ENCODE assay signal across 19 cellular contexts in the genomic region with DNA sequence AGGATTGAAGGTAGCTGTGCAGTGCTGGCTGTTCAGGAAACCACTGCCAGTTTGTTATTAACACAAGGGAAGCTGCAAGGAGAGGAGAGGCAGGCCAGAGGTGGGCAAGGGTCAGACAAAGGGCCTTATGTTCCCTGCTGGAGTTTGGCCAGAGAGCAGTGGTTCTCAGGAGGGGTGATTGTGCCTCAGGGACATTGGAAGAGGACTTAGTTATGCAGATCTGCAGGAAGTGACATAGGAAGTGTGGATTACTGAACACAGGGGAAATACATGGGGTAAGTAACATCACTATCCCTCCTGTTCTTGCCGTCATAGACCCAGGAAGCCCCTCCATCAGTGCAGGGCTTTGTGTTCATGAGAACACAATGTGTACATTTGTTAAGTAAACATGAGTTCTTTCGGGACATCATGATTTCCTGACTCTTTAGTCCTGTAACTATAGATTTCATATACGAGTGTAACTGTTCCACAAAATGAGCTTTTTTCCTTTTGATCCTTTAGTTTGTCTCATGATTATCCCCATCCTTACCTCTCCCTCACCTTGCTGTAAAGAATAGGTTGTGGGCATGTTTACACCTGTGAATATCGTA. TPM values are rescaled to one million over a fixed set of nuclear protein-coding genes. Genes with fewer than 3 reads are reported as not detected.
A peak's percentile ranks its signal among the peaks of the same experiment; 100 is the strongest.
DNase-seq lines count a peak whose midpoint lies in the region; ATAC-seq and TF ChIP-seq lines count a peak whose summit lies in the region.
"Had no signal": no experiment of that assay in that cellular context is flagged by ENCODE, and none has a peak within 500 bp of the region (broad histone marks: within the 10 kb centered on the region; RNA-seq: fewer than 3 reads in every experiment).

No MANE protein-coding gene starts in this region.

- H3K36me3 ChIP-seq in endodermal cell (ENCODE audit: control insufficient read depth, insufficient read depth, low read length) = peaks cover 72% of the 10 kb centered on the region

- peaks cover 3% of the 10 kb centered on the region for H3K4me1 ChIP-seq in endodermal cell (ENCODE audit: control insufficient read depth, insufficient read depth, low read length)

- no peaks in the 10 kb centered on the region for H3K27me3 ChIP-seq in endodermal cell (ENCODE audit: control insufficient read depth, insufficient read depth, low read length, poor library complexity, severe bottlenecking)
- H3K27me3 ChIP-seq: transverse colon had no signal

- CTCF ChIA-PET in activated CD4-positive, alpha-beta T cell treated with anti-CD3 and anti-CD28 coated beads for 36 hours (lab: Charles Lee) = interaction anchor here (0.7 to 1.5 kb wide), 3 partner anchors 14 to 184 kb away, joined by 3 to 4 read pairs (median 3); no protein-coding TSS in a partner anchor

- H3K9me3 Mint-ChIP-seq in activated CD4-positive, alpha-beta T cell treated with anti-CD3 and anti-CD28 coated beads for 36 hours (ENCODE audit: low read depth) = no peaks in the 10 kb centered on the region
- no peaks in the 10 kb centered on the region for H3K9me3 Mint-ChIP-seq in endodermal cell
- H3K9me3 Mint-ChIP-seq: activated T-helper 2 cell treated with anti-CD3 and anti-CD28 coated beads, Interferon-gamma antibody, Interleukin-2, Interleukin-4, amounts not matched to agents 10 μg/mL and 5 μg/mL and 100 μg/mL, durations not matched to agents 14 hours and 24 hours and 36 hours; CD4-positive, alpha-beta T cell had no signal

- peak overlapping the region; percentile 34 for H3K27ac Mint-ChIP-seq in activated CD4-positive, alpha-beta T cell treated with anti-CD3 and anti-CD28 coated beads for 36 hours
- H3K27ac Mint-ChIP-seq in endodermal cell = peak overlapping the region; percentile 45
- H3K27ac Mint-ChIP-seq: CD4-positive, alpha-beta T cell had no signal

- 92 to 93% methylated on average over 3 to 4 of the region's 4 CpGs for WGBS in endodermal cell (ENCODE audit: insufficient coverage in 1 of 2, insufficient read length in 1 of 2), 2 experiments

- POLR2A ChIA-PET in activated CD4-positive, alpha-beta T cell treated with anti-CD3 and anti-CD28 coated beads for 36 hours (lab: Charles Lee) = no interaction called here

- H3K4me3 Mint-ChIP-seq in activated CD4-positive, alpha-beta T cell treated with anti-CD3 and anti-CD28 coated beads for 36 hours = no peak overlapping the region
- no peak overlapping the region for H3K4me3 Mint-ChIP-seq in endodermal cell
- H3K4me3 Mint-ChIP-seq: CD4-positive, alpha-beta T cell had no signal

- peaks cover 28% of the 10 kb centered on the region for H3K4me1 Mint-ChIP-seq in activated CD4-positive, alpha-beta T cell treated with anti-CD3 and anti-CD28 coated beads for 36 hours
- H3K4me1 Mint-ChIP-seq in endodermal cell = peaks cover 3% of the 10 kb centered on the region

- no peak for TF ChIP-seq CTCF in endodermal cell (conservative IDR thresholded peaks at IDR 0.05)

- H3K9ac ChIP-seq in endodermal cell (ENCODE audit: extremely low read depth, low read length, poor library complexity, severe bottlenecking) = no peak overlapping the region

- no peak overlapping the region for H3K27ac ChIP-seq in endodermal cell (ENCODE audit: low read depth, low read length)
- H3K27ac ChIP-seq: transverse colon had no signal

- no peaks in the 10 kb centered on the region for H3K27me3 Mint-ChIP-seq in activated CD4-positive, alpha-beta T cell treated with anti-CD3 and anti-CD28 coated beads for 36 hours
- H3K27me3 Mint-ChIP-seq in endodermal cell (ENCODE audit: insufficient read depth) = no peaks in the 10 kb centered on the region
- H3K27me3 Mint-ChIP-seq: CD4-positive, alpha-beta T cell had no signal

- intact Hi-C loops in activated CD4-positive, alpha-beta T cell treated with anti-CD3 and anti-CD28 coated beads for 36 hours (cut with DNase I, micrococcal nuclease) = no loop called here

- H3K36me3 Mint-ChIP-seq in activated CD4-positive, alpha-beta T cell treated with anti-CD3 and anti-CD28 coated beads for 36 hours (ENCODE audit: low read depth) = peaks cover 51% of the 10 kb centered on the region
- H3K36me3 Mint-ChIP-seq in endodermal cell (ENCODE audit: low read depth) = peaks cover 59% of the 10 kb centered on the region

- no peak for DNase-seq in activated CD4-positive, alpha-beta T cell treated with anti-CD3 and anti-CD28 coated beads for 36 hours
- DNase-seq in activated CD4-positive, alpha-beta T cell treated with anti-CD3 and anti-CD28 coated beads for 1 hour = no peak
- DNase-seq in RPMI7951 (ENCODE audit: low read depth) = peak; percentile 46
- DNase-seq in endodermal cell = no peak
- DNase-seq in renal cortical epithelial cell (ENCODE audit: low read depth) = peak; percentile 50
- no peak for DNase-seq in MV-4-11 (lab: John Stamatoyannopoulos, UW)
- no peak for DNase-seq in cortex of kidney (lab: John Stamatoyannopoulos, UW)
- DNase-seq in stimulated activated CD4-positive, alpha-beta T cell treated with anti-CD3 and anti-CD28 coated beads, Interleukin-12 subunit alpha, Interleukin-12 subunit beta, amount 100 ng/mL, for 4 hours = no peak
- DNase-seq: 8988T; activated CD4-positive, alpha-beta T cell treated with anti-CD3 and anti-CD28 coated beads, Interleukin-2, amount 50 U/mL, for 1 hour; CD4-positive, alpha-beta T cell; kidney glomerular epithelial cell; NCI-H1092; NCI-H2081 treated with DMSO at 0.1 percent for 48 hours; NCI-H524; occipital lobe; OCI-M1; transverse colon had no signal

- ATAC-seq in activated CD4-positive, alpha-beta T cell treated with anti-CD3 and anti-CD28 coated beads for 36 hours = no peak

- H3K4me3 ChIP-seq in endodermal cell (ENCODE audit: low read length) = no peak overlapping the region
- H3K4me3 ChIP-seq: transverse colon had no signal

- no peaks in the 10 kb centered on the region for H3K9me3 ChIP-seq in endodermal cell (ENCODE audit: control insufficient read depth, low read length)
- H3K9me3 ChIP-seq: transverse colon had no signal

RNA-seq across cellular contexts. Expression of gene SRRD, which starts 5.9 kb away (rescaled TPM):
- 10 to 100 TPM; 17.5 to 28.5 TPM for total RNA-seq in activated CD4-positive, alpha-beta T cell treated with anti-CD3 and anti-CD28 coated beads for 36 hours
- 15.0 and 23.0 TPM in 2 replicates for total RNA-seq in RPMI7951 (2014; rRNA removed; shearing (Covaris generic))
- total RNA-seq in endodermal cell (10 to 100 TPM; 27.4 to 30.0 TPM), renal cortical epithelial cell (13.9 and 35.1 TPM in 2 replicates)
- 26.7 TPM for polyA plus RNA-seq in endodermal cell (2013, experiment 1 of 2)
- 25.2 TPM for polyA plus RNA-seq in endodermal cell (2013, experiment 2 of 2)

RNA-seq across cellular contexts. Expression of gene HPS4, which starts 6.0 kb away (rescaled TPM):
- total RNA-seq in activated CD4-positive, alpha-beta T cell treated with anti-CD3 and anti-CD28 coated beads for 36 hours = 10 to 100 TPM; 49.3 to 60.9 TPM
- total RNA-seq in RPMI7951 (2014; rRNA removed; shearing (Covaris generic)) = 18.5 and 19.3 TPM in 2 replicates
- total RNA-seq in endodermal cell (10 to 100 TPM; 41.7 to 57.6 TPM), renal cortical epithelial cell (22.1 and 34.7 TPM in 2 replicates)
- 45.7 TPM for polyA plus RNA-seq in endodermal cell (2013, experiment 1 of 2)
- polyA plus RNA-seq in endodermal cell (2013, experiment 2 of 2) = 41.7 TPM

RNA-seq across cellular contexts. Expression of gene TFIP11, which starts 22.7 kb away (rescaled TPM):
- 10 to 100 TPM; 36.5 to 41.7 TPM for total RNA-seq in activated CD4-positive, alpha-beta T cell treated with anti-CD3 and anti-CD28 coated beads for 36 hours
- total RNA-seq in RPMI7951 (2014; rRNA removed; shearing (Covaris generic)) = 21.6 and 28.3 TPM in 2 replicates
- total RNA-seq in endodermal cell = 10 to 100 TPM; 28.4 to 28.9 TPM
- 21.4 TPM for polyA plus RNA-seq in endodermal cell (2013, experiment 1 of 2)
- polyA plus RNA-seq in endodermal cell (2013, experiment 2 of 2) = 23.5 TPM
- 38.7 and 50.4 TPM in 2 replicates for total RNA-seq in renal cortical epithelial cell

Comparison
In these comparisons a context has a peak if more than half of its experiments do, and no peak if none do; other contexts are left out.
1. DNase-seq: peak in RPMI7951 (single experiment) and renal cortical epithelial cell (single experiment); none in activated CD4-positive, alpha-beta T cell treated with anti-CD3 and anti-CD28 coated beads for 36 hours (single experiment), activated CD4-positive, alpha-beta T cell treated with anti-CD3 and anti-CD28 coated beads for 1 hour (single experiment), endodermal cell (single experiment), MV-4-11 (single experiment), cortex of kidney (single experiment) and stimulated activated CD4-positive, alpha-beta T cell treated with anti-CD3 and anti-CD28 coated beads, Interleukin-12 subunit alpha, Interleukin-12 subunit beta, amount 100 ng/mL, for 4 hours (single experiment).